1 cellular context compared by ENCODE assay signal in the genomic region with DNA sequence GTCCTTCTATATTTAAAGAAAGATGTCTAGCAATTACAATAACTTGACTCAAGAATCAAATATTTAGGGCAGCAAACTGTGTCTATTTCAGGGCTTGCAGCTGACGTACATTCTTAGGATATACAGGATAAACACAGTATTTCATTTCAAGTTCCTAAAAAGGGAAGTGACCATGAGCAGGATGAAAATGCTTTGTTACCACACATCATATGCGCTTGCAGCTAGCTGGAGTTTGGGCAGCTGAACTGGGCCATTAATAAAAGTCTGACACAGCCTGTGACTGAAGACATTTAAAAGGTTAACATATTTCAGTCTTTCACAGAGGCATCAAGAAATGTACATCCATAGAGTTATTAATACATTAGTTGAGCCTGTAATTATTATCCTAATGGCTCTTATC.
A peak's percentile ranks its signal among the peaks of the same experiment; 100 is the strongest.
TF ChIP-seq lines count a peak whose summit lies in the region.

No MANE protein-coding gene starts in this region.

TF ChIP-seq in IMR-90, 13 proteins besides CTCF, POLR2A, EP300 and RAD21 (continued from another document):
- no peak for TF ChIP-seq MAZ (IDR thresholded peaks at IDR 0.05; ENCODE audit: borderline replicate concordance, low read depth, low read length)
- no peak for TF ChIP-seq SMC3 (IDR thresholded peaks at IDR 0.05; ENCODE audit: low read depth, low read length)
- TF ChIP-seq FOS (IDR thresholded peaks at IDR 0.05; ENCODE audit: low read depth, low read length), result 0 out of 2 replicates have a peak, but pooled peaks have one; percentile 30
- TF ChIP-seq CEBPB (IDR thresholded peaks at IDR 0.05; ENCODE audit: low read depth, low read length), result peak; percentile 57; the same call in 1 of the 2 replicates
